In the genomic region with DNA sequence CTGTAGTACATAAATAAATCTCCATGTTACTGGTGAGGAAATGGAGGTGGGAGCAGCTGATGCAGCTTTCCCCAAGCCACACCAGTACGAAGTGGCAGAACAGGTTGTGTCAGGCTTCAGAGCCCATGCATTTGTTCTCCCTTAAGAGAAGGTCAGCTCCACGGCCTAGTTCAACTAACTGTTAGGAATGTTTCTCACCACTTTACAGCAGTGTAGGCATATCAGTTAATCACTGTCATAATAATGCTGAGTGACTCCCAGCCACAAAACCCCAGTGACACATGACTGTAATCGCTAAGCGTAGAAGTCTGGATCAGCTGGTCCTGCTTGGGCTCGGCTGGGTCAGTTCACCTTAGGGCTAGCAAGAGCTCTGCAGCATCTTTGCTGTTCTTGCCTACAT, we compare ENCODE assay signal across 19 cellular contexts.
DNase-seq lines count a peak whose midpoint lies in the region; ATAC-seq and TF ChIP-seq lines count a peak whose summit lies in the region.
"Had no signal": no experiment of that assay in that cellular context is flagged by ENCODE, and none has a peak within 500 bp of the region (broad histone marks: within the 10 kb centered on the region; RNA-seq: fewer than 3 reads in every experiment).

No MANE protein-coding gene starts in this region.

- ATAC-seq in stimulated activated naive CD8-positive, alpha-beta T cell treated with anti-CD3 and anti-CD28 coated beads, Interleukin-15, Interleukin-2, amounts not matched to agents 100 U/mL and 50 U/mL, for 24 hours: peak; percentile 28
- ATAC-seq in stimulated activated naive CD8-positive, alpha-beta T cell treated with anti-CD3 and anti-CD28 coated beads, Interleukin-15, amount 100 ng/mL, for 72 hours: no peak
- ATAC-seq: activated naive CD4-positive, alpha-beta T cell treated with anti-CD3 and anti-CD28 coated beads, Interleukin-2, amount 50 U/mL, for 72 hours; naive thymus-derived CD8-positive, alpha-beta T cell had no signal

- TF ChIP-seq CTCF in epithelial cell of esophagus (IDR thresholded peaks at IDR 0.05; ENCODE audit: insufficient read depth, low read depth, low read length, missing control alignments): no peak
- TF ChIP-seq CTCF in mesothelial cell of epicardium (IDR thresholded peaks at IDR 0.05; ENCODE audit: unreplicated experiment): no peak

- no peak overlapping the region for H3K27ac Mint-ChIP-seq in stimulated activated naive CD8-positive, alpha-beta T cell treated with anti-CD3 and anti-CD28 coated beads, Interleukin-15, amount 100 ng/mL, for 72 hours
- peak overlapping the region; percentile 7 for H3K27ac Mint-ChIP-seq in mesothelial cell of epicardium
- H3K27ac Mint-ChIP-seq: activated CD4-positive, alpha-beta T cell treated with anti-CD3 and anti-CD28 coated beads, Interleukin-2, amount 10 ng/mL, durations not matched to agents 7 days and 5 days; activated naive CD4-positive, alpha-beta T cell treated with anti-CD3 and anti-CD28 coated beads, Interleukin-2, amount 50 U/mL, for 72 hours; stimulated activated naive CD8-positive, alpha-beta T cell treated with anti-CD3 and anti-CD28 coated beads, Interleukin-15, Interleukin-2, amounts not matched to agents 100 ng/mL and 50 ng/mL, for 24 hours had no signal

- no peaks in the 10 kb centered on the region for H3K9me3 Mint-ChIP-seq in stimulated activated naive CD8-positive, alpha-beta T cell treated with anti-CD3 and anti-CD28 coated beads, Interleukin-15, amount 100 ng/mL, for 72 hours
- peaks cover 5% of the 10 kb centered on the region for H3K9me3 Mint-ChIP-seq in mesothelial cell of epicardium
- H3K9me3 Mint-ChIP-seq: activated naive CD4-positive, alpha-beta T cell treated with anti-CD3 and anti-CD28 coated beads, Interleukin-2, amount 50 U/mL, for 72 hours had no signal

- H3K4me1 Mint-ChIP-seq in stimulated activated naive CD8-positive, alpha-beta T cell treated with anti-CD3 and anti-CD28 coated beads, Interleukin-15, amount 100 ng/mL, for 72 hours: no peaks in the 10 kb centered on the region
- H3K4me1 Mint-ChIP-seq in mesothelial cell of epicardium: peaks cover 9% of the 10 kb centered on the region
- H3K4me1 Mint-ChIP-seq: activated CD4-positive, alpha-beta T cell treated with anti-CD3 and anti-CD28 coated beads, Interleukin-2, amount 10 ng/mL, durations not matched to agents 7 days and 5 days had no signal

- H3K36me3 Mint-ChIP-seq in mesothelial cell of epicardium: peaks cover 36% of the 10 kb centered on the region

- no peak overlapping the region for H3K4me3 Mint-ChIP-seq in stimulated activated naive CD8-positive, alpha-beta T cell treated with anti-CD3 and anti-CD28 coated beads, Interleukin-15, amount 100 ng/mL, for 72 hours
- H3K4me3 Mint-ChIP-seq in mesothelial cell of epicardium: no peak overlapping the region
- H3K4me3 Mint-ChIP-seq: activated CD4-positive, alpha-beta T cell treated with anti-CD3 and anti-CD28 coated beads, Interleukin-2, amount 10 ng/mL, durations not matched to agents 7 days and 5 days; CD4-positive, alpha-beta memory T cell; naive thymus-derived CD8-positive, alpha-beta T cell; stimulated activated naive CD8-positive, alpha-beta T cell treated with anti-CD3 and anti-CD28 coated beads, Interleukin-15, Interleukin-2, amounts not matched to agents 100 ng/mL and 50 ng/mL, for 24 hours had no signal

- H3K4me3 ChIP-seq in epithelial cell of esophagus (ENCODE audit: low read length): no peak overlapping the region
- H3K4me3 ChIP-seq: cardiac muscle cell, left ventricle myocardium inferior had no signal

- H3K27me3 Mint-ChIP-seq in stimulated activated naive CD8-positive, alpha-beta T cell treated with anti-CD3 and anti-CD28 coated beads, Interleukin-15, amount 100 ng/mL, for 72 hours: no peaks in the 10 kb centered on the region
- no peaks in the 10 kb centered on the region for H3K27me3 Mint-ChIP-seq in mesothelial cell of epicardium (ENCODE audit: low read depth)
- H3K27me3 Mint-ChIP-seq: activated CD4-positive, alpha-beta T cell treated with anti-CD3 and anti-CD28 coated beads, Interleukin-2, amount 10 ng/mL, durations not matched to agents 7 days and 5 days; CD4-positive, alpha-beta memory T cell; naive thymus-derived CD8-positive, alpha-beta T cell; stimulated activated naive CD8-positive, alpha-beta T cell treated with anti-CD3 and anti-CD28 coated beads, Interleukin-15, Interleukin-2, amounts not matched to agents 100 ng/mL and 50 ng/mL, for 24 hours had no signal

- no peak for DNase-seq in stimulated activated naive CD8-positive, alpha-beta T cell treated with anti-CD3 and anti-CD28 coated beads, Interleukin-15, Interleukin-2, amounts not matched to agents 100 U/mL and 50 U/mL, for 24 hours
- DNase-seq in stimulated activated naive CD8-positive, alpha-beta T cell treated with anti-CD3 and anti-CD28 coated beads, Interleukin-15, amount 100 ng/mL, for 72 hours: no peak
- DNase-seq in epithelial cell of esophagus (ENCODE audit: low read depth): peak; percentile 80
- no peak for DNase-seq in mesothelial cell of epicardium (ENCODE audit: low spot score in 2 of 2, unreplicated experiment in 2 of 2)
- peak; percentile 60 for DNase-seq in ureter (ENCODE audit: low spot score)
- no peak for DNase-seq in activated naive CD4-positive, alpha-beta T cell (lab: John Stamatoyannopoulos, UW)
- DNase-seq in GF-D8 (lab: John Stamatoyannopoulos, UW): no peak
- no peak for DNase-seq in activated CD8-positive, alpha-beta memory T cell treated with anti-CD3 and anti-CD28 coated beads, Interleukin-2, amount 50 U/mL, for 48 hours
- DNase-seq: activated CD4-positive, alpha-beta T cell treated with anti-CD3 and anti-CD28 coated beads, Interleukin-2, amount 10 ng/mL, durations not matched to agents 7 days and 5 days; CD4-positive, alpha-beta memory T cell; EL; Kasumi-1; left ventricle myocardium inferior; naive thymus-derived CD8-positive, alpha-beta T cell; NCI-H1436; NCI-H2227 treated with DMSO at 0.1 percent for 48 hours had no signal

Comparison
In these comparisons a context has a peak if more than half of its experiments do, and no peak if none do; other contexts are left out.
1. DNase-seq: peak in epithelial cell of esophagus (single experiment) and ureter (single experiment); none in stimulated activated naive CD8-positive, alpha-beta T cell treated with anti-CD3 and anti-CD28 coated beads, Interleukin-15, Interleukin-2, amounts not matched to agents 100 U/mL and 50 U/mL, for 24 hours (single experiment), stimulated activated naive CD8-positive, alpha-beta T cell treated with anti-CD3 and anti-CD28 coated beads, Interleukin-15, amount 100 ng/mL, for 72 hours (0 of 2), mesothelial cell of epicardium (0 of 2), activated naive CD4-positive, alpha-beta T cell (0 of 4), GF-D8 (single experiment) and activated CD8-positive, alpha-beta memory T cell treated with anti-CD3 and anti-CD28 coated beads, Interleukin-2, amount 50 U/mL, for 48 hours (single experiment).